ENCODE assay signal across 19 cellular contexts in genomic region chr3:29926391-29926790, GRCh38.
DNase-seq lines count a peak whose midpoint lies in the region; FAIRE-seq and TF ChIP-seq lines count a peak whose summit lies in the region.
"Had no signal": no experiment of that assay in that cellular context is flagged by ENCODE, and none has a peak within 500 bp of the region (broad histone marks: within the 10 kb centered on the region; RNA-seq: fewer than 3 reads in every experiment).

No MANE protein-coding gene starts in this region.

- no peak overlapping the region for H3K4me2 ChIP-seq in keratinocyte (ENCODE audit: control insufficient read depth, extremely low read depth, insufficient read depth, low read depth, low read length)
- no peak overlapping the region for H3K4me2 ChIP-seq in smooth muscle cell
- H3K4me2 ChIP-seq: A549 had no signal

- no peak for TF ChIP-seq CTCF in ascending aorta (IDR thresholded peaks at IDR 0.05)
- TF ChIP-seq CTCF in keratinocyte (optimal IDR thresholded peaks at IDR 0.05 in 1 of 3, IDR thresholded peaks at IDR 0.05 in 1 of 3, conservative IDR thresholded peaks at IDR 0.05 in 1 of 3; ENCODE audit: extremely low read depth in 1 of 3, insufficient read depth in 2 of 3, low read length in 3 of 3) = no peak
- TF ChIP-seq CTCF in smooth muscle cell (IDR thresholded peaks at IDR 0.05; ENCODE audit: borderline replicate concordance, insufficient read depth, poor library complexity, severe bottlenecking) = no peak

- dilution Hi-C loops in keratinocyte (cut with MboI; ENCODE audit: extremely low pct_ligation_motif_present, low sequenced_read_pairs) = no loop called here

- H3K36me3 ChIP-seq in ascending aorta = no peaks in the 10 kb centered on the region
- H3K36me3 ChIP-seq in keratinocyte (ENCODE audit: control insufficient read depth in 2 of 2, extremely low read depth in 1 of 2, insufficient read depth in 2 of 2, low read length in 2 of 2) = no peaks in the 10 kb centered on the region
- H3K36me3 ChIP-seq in smooth muscle cell (ENCODE audit: low read depth) = no peaks in the 10 kb centered on the region
- H3K36me3 ChIP-seq: BE2C had no signal

- no peaks in the 10 kb centered on the region for H3K9me3 ChIP-seq in ascending aorta
- no peaks in the 10 kb centered on the region for H3K9me3 ChIP-seq in keratinocyte (ENCODE audit: control insufficient read depth, low read depth, low read length)
- no peaks in the 10 kb centered on the region for H3K9me3 ChIP-seq in smooth muscle cell (replicated peaks; ENCODE audit: low read depth)
- H3K9me3 ChIP-seq: A549, BE2C had no signal

- peak overlapping the region; percentile 77 to 82 for H3K27ac ChIP-seq in ascending aorta
- H3K27ac ChIP-seq in keratinocyte (ENCODE audit: control insufficient read depth, insufficient read depth, low read length) = no peak overlapping the region
- peak overlapping the region; percentile 59 for H3K27ac ChIP-seq in smooth muscle cell (ENCODE audit: low read depth)
- H3K27ac ChIP-seq: A549, C4-2B, HL-60 had no signal

- H3K9me1 ChIP-seq in keratinocyte (ENCODE audit: control insufficient read depth, extremely low read depth, insufficient read depth, low read length) = no peaks in the 10 kb centered on the region

- DNase-seq in ascending aorta (ENCODE audit: low spot score in 2 of 2) (no peak), keratinocyte (ENCODE audit: low read depth, low spot score) (no peak), smooth muscle cell (lab: John Stamatoyannopoulos, UW; ENCODE audit: unreplicated experiment) (no peak), COLO668 (lab: John Stamatoyannopoulos, UW; ENCODE audit: unreplicated experiment) (no peak)
- DNase-seq in stimulated activated naive CD4-positive, alpha-beta T cell treated with Interleukin-2 at 50 U/mL for 16 hours (lab: John Stamatoyannopoulos, UW) = no peak
- no peak for DNase-seq in activated CD8-positive, alpha-beta memory T cell treated with anti-CD3 and anti-CD28 coated beads for 24 hours
- DNase-seq: BE2C; CD4-positive, alpha-beta memory T cell; COR-L47; DMS153; DND-41; GF-D8; HCEC 1CT; HFFc6 had no signal

- peaks cover 0 to 2% of the 10 kb centered on the region in 2 donors for H3K4me1 ChIP-seq in ascending aorta
- no peaks in the 10 kb centered on the region for H3K4me1 ChIP-seq in keratinocyte (ENCODE audit: control insufficient read depth, extremely low read depth, insufficient read depth, low read length)
- H3K4me1 ChIP-seq in smooth muscle cell (ENCODE audit: low read depth) = no peaks in the 10 kb centered on the region
- H3K4me1 ChIP-seq: A549, BE2C had no signal

- no peaks in the 10 kb centered on the region for H3K79me2 ChIP-seq in keratinocyte (ENCODE audit: control insufficient read depth, insufficient read depth, low read length)
- H3K79me2 ChIP-seq in smooth muscle cell (ENCODE audit: low read depth) = no peaks in the 10 kb centered on the region

- FAIRE-seq in keratinocyte (lab: Jason Lieb, UNC) = peak; percentile 36
- FAIRE-seq: A549, D721Med, GM19239 had no signal

- no peak overlapping the region for H3K9ac ChIP-seq in keratinocyte (ENCODE audit: control insufficient read depth, extremely low read depth, insufficient read depth, low read length)
- no peak overlapping the region for H3K9ac ChIP-seq in smooth muscle cell (ENCODE audit: low read depth)

- H2AFZ ChIP-seq in keratinocyte (ENCODE audit: control insufficient read depth, low read length) (no peak overlapping the region), smooth muscle cell (ENCODE audit: low read depth) (no peak overlapping the region)

- 19% methylated on average over 3 of the region's 3 CpGs for WGBS in smooth muscle cell (ENCODE audit: low lambda C conversion rate)

- H3K27me3 ChIP-seq in ascending aorta = no peaks in the 10 kb centered on the region
- H3K27me3 ChIP-seq in keratinocyte (ENCODE audit: control insufficient read depth, extremely low read depth, insufficient read depth, low read length) = no peaks in the 10 kb centered on the region
- no peaks in the 10 kb centered on the region for H3K27me3 ChIP-seq in smooth muscle cell (ENCODE audit: low read depth)
- H3K27me3 ChIP-seq: BE2C had no signal

- H3F3A ChIP-seq in smooth muscle cell (ENCODE audit: low read depth) = no peaks in the 10 kb centered on the region

- peak overlapping the region; percentile 17 to 62 for H3K4me3 ChIP-seq in ascending aorta
- H3K4me3 ChIP-seq in keratinocyte (ENCODE audit: control insufficient read depth in 2 of 3, extremely low read depth in 1 of 3, insufficient read depth in 2 of 3, low read depth in 1 of 3, low read length in 3 of 3) = no peak overlapping the region
- no peak overlapping the region for H3K4me3 ChIP-seq in smooth muscle cell
- H3K4me3 ChIP-seq: A549 had no signal

- intact Hi-C loops in ascending aorta (cut with DNase I) = loop anchor here (10.0 kb wide), 1 partner anchor 642 kb away; the partner anchor contains the start of gene RBMS3

- H4K20me1 ChIP-seq in keratinocyte (ENCODE audit: control insufficient read depth, extremely low read depth, insufficient read depth, low read length) (no peaks in the 10 kb centered on the region), smooth muscle cell (ENCODE audit: low read depth) (no peaks in the 10 kb centered on the region)

Comparison
In these comparisons a context has a peak if more than half of its experiments do, and no peak if none do; other contexts are left out.
1. H3K4me3 ChIP-seq: peak in ascending aorta (2 of 2); none in keratinocyte (0 of 3) and smooth muscle cell (single experiment).